In the genomic region with DNA sequence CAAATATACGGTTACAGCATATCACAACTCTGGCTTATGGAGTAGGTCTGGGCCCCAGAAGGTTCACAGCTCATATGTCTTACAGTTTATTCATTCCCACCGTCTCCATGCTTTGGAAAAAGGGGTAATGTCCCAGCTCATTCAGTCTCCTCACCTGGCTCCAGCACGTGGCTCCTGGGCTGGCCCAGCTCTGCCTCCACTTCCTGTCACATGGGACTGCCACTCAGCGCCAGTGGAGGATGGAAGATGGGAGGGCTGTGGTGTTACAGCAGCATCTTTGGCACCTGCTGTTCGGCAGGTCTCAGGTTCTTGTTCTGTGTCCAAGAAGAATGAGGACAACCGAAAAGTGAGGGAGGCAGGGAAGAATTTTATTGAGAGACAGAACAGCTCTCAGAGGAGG, we compare ENCODE assay signal across 26 cellular contexts.
"Had no signal": no experiment of that assay in that cellular context is flagged by ENCODE, and none has a peak within 500 bp of the region (broad histone marks: within the 10 kb centered on the region; RNA-seq: fewer than 3 reads in every experiment).

No MANE protein-coding gene starts in this region.

- H3K4me2 ChIP-seq: PC-9 had no signal

- H3K36me3 Mint-ChIP-seq: activated naive CD4-positive, alpha-beta T cell treated with anti-CD3 and anti-CD28 coated beads, Interleukin-2, amount 50 U/mL, for 72 hours had no signal

- H3K4me1 ChIP-seq: ascending aorta, SJCRH30 had no signal

- H2AFZ ChIP-seq: PC-9 had no signal

- H3K9me3 ChIP-seq: ascending aorta, SJCRH30 had no signal

- H3K27ac ChIP-seq: ascending aorta, body of pancreas, PC-9, SJCRH30 had no signal

- H3K27me3 Mint-ChIP-seq: activated naive CD8-positive, alpha-beta T cell treated with anti-CD3 and anti-CD28 coated beads, Interleukin-2, amount 50 U/mL, for 24 hours; central memory CD8-positive, alpha-beta T cell had no signal

- DNase-seq: activated CD4-positive, alpha-beta T cell treated with anti-CD3 and anti-CD28 coated beads for 48 hours; activated CD4-positive, alpha-beta T cell treated with anti-CD3 and anti-CD28 coated beads, Interleukin-2, amount 50 U/mL, for 48 hours; activated CD4-positive, CD25-positive, alpha-beta regulatory T cell treated with anti-CD3 and anti-CD28 coated beads, Interleukin-2, amount 50 U/mL, for 72 hours; activated CD8-positive, alpha-beta memory T cell treated with anti-CD3 and anti-CD28 coated beads for 24 hours; activated effector memory CD4-positive, alpha-beta T cell treated with anti-CD3 and anti-CD28 coated beads, Interleukin-2, amount 50 U/mL, for 16 hours; activated naive CD4-positive, alpha-beta T cell treated with Interleukin-2 at 50 U/mL for 16 hours; activated naive CD8-positive, alpha-beta T cell treated with anti-CD3 and anti-CD28 coated beads, Interleukin-2, amount 50 U/mL, for 24 hours; activated T-cell treated with anti-CD3 and anti-CD28 coated beads, Interleukin-2, amount 50 U/mL, for 4 hours; amniotic stem cell; body of pancreas; Kasumi-1; KBM-7; NCI-H1417; NCI-H1930; NCI-H2171; NCI-H2227 treated with DMSO at 0.1 percent for 48 hours; NCI-H446 treated with DMSO at 0.1 percent for 48 hours; NCI-H524 treated with DMSO at 0.1 percent for 48 hours; PC-9; SJCRH30; SW 1271 had no signal

- H3K9me3 Mint-ChIP-seq: activated naive CD4-positive, alpha-beta T cell treated with anti-CD3 and anti-CD28 coated beads, Interleukin-2, amount 50 U/mL, for 72 hours; activated naive CD8-positive, alpha-beta T cell treated with anti-CD3 and anti-CD28 coated beads, Interleukin-2, amount 50 U/mL, for 24 hours; activated T-cell treated with anti-CD3 and anti-CD28 coated beads, Interleukin-2, amount 50 U/mL, for 4 hours; T-helper 1 cell treated with Interleukin-12 subunit alpha and Interleukin-12 subunit beta and Interleukin-4 antibody, amounts not matched to agents 30 μg/mL and 1 μg/mL, for 36 hours had no signal

- H3K27me3 ChIP-seq: ascending aorta, body of pancreas, SJCRH30 had no signal

- H3K4me3 ChIP-seq: ascending aorta, body of pancreas, PC-9, SJCRH30 had no signal

- ATAC-seq: activated naive CD4-positive, alpha-beta T cell treated with anti-CD3 and anti-CD28 coated beads, Interleukin-2, amount 50 U/mL, for 72 hours; activated naive CD8-positive, alpha-beta T cell treated with anti-CD3 and anti-CD28 coated beads, Interleukin-2, amount 50 U/mL, for 24 hours; activated T-cell treated with anti-CD3 and anti-CD28 coated beads, Interleukin-2, amount 50 U/mL, for 4 hours; body of pancreas; SK-N-SH treated with all-trans-retinoic acid at 6 μM for 48 hours had no signal

- H3K4me1 Mint-ChIP-seq: activated naive CD8-positive, alpha-beta T cell treated with anti-CD3 and anti-CD28 coated beads, Interleukin-2, amount 50 U/mL, for 24 hours; central memory CD8-positive, alpha-beta T cell had no signal

- H3K4me3 Mint-ChIP-seq: activated naive CD8-positive, alpha-beta T cell treated with anti-CD3 and anti-CD28 coated beads, Interleukin-2, amount 50 U/mL, for 24 hours; activated T-cell treated with anti-CD3 and anti-CD28 coated beads, Interleukin-2, amount 50 U/mL, for 4 hours; central memory CD8-positive, alpha-beta T cell; T-helper 1 cell treated with Interleukin-12 subunit alpha and Interleukin-12 subunit beta and Interleukin-4 antibody, amounts not matched to agents 30 μg/mL and 1 μg/mL, for 36 hours had no signal

- H3K36me3 ChIP-seq: ascending aorta, SJCRH30 had no signal

- H3K27ac Mint-ChIP-seq: activated naive CD4-positive, alpha-beta T cell treated with anti-CD3 and anti-CD28 coated beads, Interleukin-2, amount 50 U/mL, for 72 hours; activated naive CD8-positive, alpha-beta T cell treated with anti-CD3 and anti-CD28 coated beads, Interleukin-2, amount 50 U/mL, for 24 hours; T-helper 1 cell treated with Interleukin-12 subunit alpha and Interleukin-12 subunit beta and Interleukin-4 antibody, amounts not matched to agents 30 μg/mL and 1 μg/mL, for 36 hours had no signal
